8 cellular contexts compared by ENCODE assay signal in the genomic region with DNA sequence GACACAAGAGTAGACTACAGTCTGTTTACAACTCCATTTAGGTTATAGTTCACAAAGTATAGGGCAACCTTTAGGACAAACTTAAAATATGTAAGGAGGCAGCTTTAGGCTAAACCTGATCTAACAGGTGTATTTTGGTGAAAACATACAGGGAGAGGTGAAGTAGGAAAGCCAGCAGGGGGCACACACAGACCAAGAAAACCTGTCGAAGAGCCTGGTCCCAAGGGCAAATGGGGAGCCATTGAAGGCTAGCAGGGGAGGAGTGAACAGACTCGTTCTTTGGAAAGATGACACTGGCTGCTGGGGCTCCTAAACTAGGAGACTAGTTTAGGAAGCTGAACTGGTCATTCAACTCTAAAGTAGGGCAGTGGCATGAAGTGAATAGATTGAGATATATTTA.
A peak's percentile ranks its signal among the peaks of the same experiment; 100 is the strongest.
DNase-seq lines count a peak whose midpoint lies in the region; ATAC-seq and TF ChIP-seq lines count a peak whose summit lies in the region.

No MANE protein-coding gene starts in this region.

- H3K27ac ChIP-seq in CD4-positive, CD25-positive, alpha-beta regulatory T cell (ENCODE audit: insufficient read depth, low read length, poor library complexity, severe bottlenecking) = no peak overlapping the region

- H3K4me1 Mint-ChIP-seq in CD4-positive, CD25-positive, alpha-beta regulatory T cell = no peaks in the 10 kb centered on the region

- no peaks in the 10 kb centered on the region for H3K4me1 ChIP-seq in CD4-positive, CD25-positive, alpha-beta regulatory T cell (ENCODE audit: control insufficient read depth, insufficient read depth, low read length, poor library complexity, severe bottlenecking)
- H3K4me1 ChIP-seq in HAP-1 = no peaks in the 10 kb centered on the region

- ATAC-seq in CD4-positive, CD25-positive, alpha-beta regulatory T cell (ENCODE audit: low read depth in 2 of 2) = no peak
- no peak for ATAC-seq in GM21367 (IDR thresholded peaks at IDR 0.05; ENCODE audit: unreplicated experiment)
- no peak for ATAC-seq in GM19452 (IDR thresholded peaks at IDR 0.05; ENCODE audit: unreplicated experiment)

- H3K4me3 ChIP-seq in CD4-positive, CD25-positive, alpha-beta regulatory T cell (ENCODE audit: low read depth, low read length) = no peak overlapping the region
- no peak overlapping the region for H3K4me3 ChIP-seq in HAP-1
- no peak overlapping the region for H3K4me3 ChIP-seq in cardiac fibroblast (replicated peaks in 1 of 2; ENCODE audit: low read depth in 2 of 2, low read length in 2 of 2)

- DNase-seq in CD4-positive, CD25-positive, alpha-beta regulatory T cell = peak in 2 of 3 donors; percentile 21 to 36
- peak; percentile 5 to 44 for DNase-seq in HAP-1 (ENCODE audit: low spot score in 2 of 2)
- peak; percentile 34 for DNase-seq in RPMI8226
- peak; percentile 7 to 11 for DNase-seq in cardiac fibroblast (ENCODE audit: low read depth in 2 of 2)
- DNase-seq in mucosa of gallbladder (ENCODE audit: low spot score) = peak; percentile 28
- DNase-seq in AG08396 (ENCODE audit: low spot score) = no peak

- TF ChIP-seq CTCF in cardiac fibroblast (IDR thresholded peaks at IDR 0.05; ENCODE audit: low read depth, low read length) = no peak

- no peaks in the 10 kb centered on the region for H3K9me3 Mint-ChIP-seq in CD4-positive, CD25-positive, alpha-beta regulatory T cell

- H3K27ac Mint-ChIP-seq in CD4-positive, CD25-positive, alpha-beta regulatory T cell = no peak overlapping the region

- in situ Hi-C loops in HAP-1 (cut with MboI; ENCODE audit: low sequenced_read_pairs) = no loop called here

- H3K36me3 Mint-ChIP-seq in CD4-positive, CD25-positive, alpha-beta regulatory T cell = no peaks in the 10 kb centered on the region

- peaks cover 15% of the 10 kb centered on the region for H3K27me3 Mint-ChIP-seq in CD4-positive, CD25-positive, alpha-beta regulatory T cell

- H3K27me3 ChIP-seq in CD4-positive, CD25-positive, alpha-beta regulatory T cell (ENCODE audit: control insufficient read depth, insufficient read depth, low read length) = peaks cover 6% of the 10 kb centered on the region
- no peaks in the 10 kb centered on the region for H3K27me3 ChIP-seq in HAP-1 (ENCODE audit: low read depth)

- no peaks in the 10 kb centered on the region for H3K36me3 ChIP-seq in CD4-positive, CD25-positive, alpha-beta regulatory T cell (ENCODE audit: control insufficient read depth, insufficient read depth, low read length)
- no peaks in the 10 kb centered on the region for H3K36me3 ChIP-seq in HAP-1 (replicated peaks)

- H3K9me3 ChIP-seq in CD4-positive, CD25-positive, alpha-beta regulatory T cell (ENCODE audit: control insufficient read depth in 2 of 2, low read length in 2 of 2) = no peaks in the 10 kb centered on the region
- no peaks in the 10 kb centered on the region for H3K9me3 ChIP-seq in HAP-1

- no peak overlapping the region for H3K4me3 Mint-ChIP-seq in CD4-positive, CD25-positive, alpha-beta regulatory T cell
